In genomic region chr4:38560763-38561558, GRCh38 we compare ENCODE assay signal across 9 cellular contexts.
DNase-seq lines count a peak whose midpoint lies in the region; ATAC-seq and TF ChIP-seq lines count a peak whose summit lies in the region.
"Had no signal": no experiment of that assay in that cellular context is flagged by ENCODE, and none has a peak within 500 bp of the region (broad histone marks: within the 10 kb centered on the region; RNA-seq: fewer than 3 reads in every experiment).

No MANE protein-coding gene starts in this region.

- H3K36me3 ChIP-seq in kidney epithelial cell (ENCODE audit: control insufficient read depth, insufficient read depth, low read length), result no peaks in the 10 kb centered on the region
- no peaks in the 10 kb centered on the region for H3K36me3 ChIP-seq in psoas muscle (ENCODE audit: insufficient read depth in 1 of 2, low read depth in 1 of 2)

- DNase-seq in DMS 273 (lab: John Stamatoyannopoulos, UW; ENCODE audit: unreplicated experiment) (peak; percentile 0), DMS 273 treated with DMSO at 0.1 percent for 48 hours (lab: John Stamatoyannopoulos, UW) (no peak), kidney epithelial cell (ENCODE audit: low read depth) (peak; percentile 42), NCI-H2081 (lab: John Stamatoyannopoulos, UW) (no peak), psoas muscle (no peak)
- DNase-seq in effector CD8-positive, alpha-beta T cell (lab: John Stamatoyannopoulos, UW), result no peak

- TF ChIP-seq CTCF in kidney epithelial cell (IDR thresholded peaks at IDR 0.05; ENCODE audit: insufficient read depth, low read length, poor library complexity, severe bottlenecking), result no peak
- no peak for TF ChIP-seq CTCF in psoas muscle (IDR thresholded peaks at IDR 0.05)

- H3K27me3 ChIP-seq in kidney epithelial cell (ENCODE audit: control insufficient read depth, insufficient read depth, low read length) (no peaks in the 10 kb centered on the region), psoas muscle (ENCODE audit: insufficient read depth in 3 of 3, low read length in 2 of 3) (no peaks in the 10 kb centered on the region)

- H3K9me3 ChIP-seq in psoas muscle, result no peaks in the 10 kb centered on the region

- no peaks in the 10 kb centered on the region for H3K4me1 ChIP-seq in psoas muscle

- intact Hi-C loops in psoas muscle (cut with DNase I), result loop anchor here in 1 of 2 donors (10.0 kb wide), 1 partner anchor 236 kb away; no protein-coding TSS in a partner anchor

- no peak overlapping the region for H3K4me3 ChIP-seq in kidney epithelial cell (ENCODE audit: low read depth, low read length)
- no peak overlapping the region for H3K4me3 ChIP-seq in psoas muscle

- ATAC-seq in GM21390 (IDR thresholded peaks at IDR 0.05; ENCODE audit: unreplicated experiment), result peak; percentile 88
- ATAC-seq in HG03378 (IDR thresholded peaks at IDR 0.05; ENCODE audit: unreplicated experiment), result peak; percentile 98
- ATAC-seq in psoas muscle, result no peak

- 85 to 89% (median 85%) methylated on average over 7 of the region's 7 CpGs for WGBS in psoas muscle, 3 donors

- H3K27ac ChIP-seq in psoas muscle, result no peak overlapping the region
- H3K27ac ChIP-seq: 22Rv1 had no signal

Comparison
In these comparisons a context has a peak if more than half of its experiments do, and no peak if none do; other contexts are left out.
1. DNase-seq: peak in DMS 273 (single experiment) and kidney epithelial cell (single experiment); none in DMS 273 treated with DMSO at 0.1 percent for 48 hours (single experiment), NCI-H2081 (0 of 2), psoas muscle (0 of 2) and effector CD8-positive, alpha-beta T cell (single experiment).
2. ATAC-seq: peak in GM21390 (single experiment) and HG03378 (single experiment); none in psoas muscle (0 of 4).